Comparison of ENCODE assay signal across 16 cellular contexts in genomic region chr5:36168737-36169136, GRCh38.
"Had no signal": no experiment of that assay in that cellular context is flagged by ENCODE, and none has a peak within 500 bp of the region (broad histone marks: within the 10 kb centered on the region; RNA-seq: fewer than 3 reads in every experiment).

No MANE protein-coding gene starts in this region.

- H3K27me3 ChIP-seq: gastroesophageal sphincter, spleen, stomach had no signal

- H3K4me1 ChIP-seq: stomach had no signal

- ATAC-seq: gastroesophageal sphincter, left colon, sciatic nerve, WTC11 had no signal

- H3K27ac Mint-ChIP-seq: endodermal cell, WTC11 had no signal

- H3K27ac ChIP-seq: gastroesophageal sphincter, SK-N-MC, spleen, stomach, thoracic aorta had no signal

- H3K4me3 ChIP-seq: gastroesophageal sphincter, lung, SK-N-MC, spleen, stomach, thoracic aorta had no signal

- H3K9me3 ChIP-seq: gastroesophageal sphincter, spleen, stomach, thoracic aorta had no signal

- H3K4me1 Mint-ChIP-seq: endodermal cell, neural crest cell, WTC11 had no signal

- DNase-seq: activated CD4-positive, alpha-beta T cell treated with anti-CD3 and anti-CD28 coated beads for 48 hours; activated effector memory CD4-positive, alpha-beta T cell treated with anti-CD3 and anti-CD28 coated beads, Interleukin-2, amount 50 U/mL, for 16 hours; activated T-cell treated with anti-CD3 and anti-CD28 coated beads for 4 hours; endodermal cell; erythroblast; left colon; midbrain; spleen; stomach had no signal

- H3K4me3 Mint-ChIP-seq: endodermal cell, neural crest cell, WTC11 had no signal

- H3K9me3 Mint-ChIP-seq: endodermal cell, neural crest cell, WTC11 had no signal
